In the genomic region with DNA sequence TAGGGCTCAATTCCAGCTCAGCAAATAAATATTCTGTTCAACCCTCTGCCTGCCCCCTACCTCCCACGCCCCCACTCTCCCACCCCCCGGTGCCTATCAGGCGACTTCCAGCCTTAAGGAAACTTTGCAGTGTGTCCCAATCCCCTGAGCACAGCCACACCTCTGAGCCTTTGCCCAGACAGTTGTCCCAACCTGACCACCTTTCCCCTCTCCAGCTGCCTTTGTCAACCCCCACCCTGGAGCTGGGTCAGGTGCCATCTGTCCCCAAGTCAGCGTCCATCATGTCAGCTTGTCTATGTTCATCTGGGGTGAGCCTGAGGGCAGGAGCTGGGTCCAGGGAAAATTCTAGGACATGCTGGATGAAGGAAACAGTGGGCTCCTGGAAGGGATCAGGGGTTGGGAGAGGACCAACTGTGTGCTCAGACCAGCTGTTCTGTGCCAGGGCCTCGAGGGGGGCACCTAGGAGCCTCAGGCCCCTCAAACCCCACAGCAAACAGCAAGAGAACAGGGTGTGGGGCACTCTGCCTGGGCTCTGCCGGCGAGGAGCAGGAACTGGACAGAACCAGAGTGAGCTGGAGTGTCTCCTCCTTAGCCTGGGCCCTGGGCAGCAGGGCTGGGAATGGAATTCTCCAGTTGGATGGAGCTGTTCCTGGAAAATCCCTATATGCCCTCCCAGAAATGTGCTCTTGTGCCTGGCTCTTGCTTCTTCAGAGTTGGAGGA, we compare ENCODE assay signal across 1 cellular context.
TF ChIP-seq lines count a peak whose summit lies in the region.

No MANE protein-coding gene starts in this region.

TF ChIP-seq in SK-N-SH, 30 proteins besides CTCF, POLR2A, EP300 and RAD21 (continued from another document):
- TF ChIP-seq MEF2A (IDR thresholded peaks at IDR 0.05; ENCODE audit: borderline replicate concordance, low read depth) (no peak), NRF1 (IDR thresholded peaks at IDR 0.05; ENCODE audit: low read depth, low read length) (no peak), ELF1 (IDR thresholded peaks at IDR 0.05) (no peak), RXRA (IDR thresholded peaks at IDR 0.05; ENCODE audit: borderline replicate concordance, low read depth) (no peak), POLR2AphosphoS5 (IDR thresholded peaks at IDR 0.05; ENCODE audit: low read depth, low read length) (no peak), GABPA (IDR thresholded peaks at IDR 0.05; ENCODE audit: low read depth) (no peak)
- TF ChIP-seq, protein P1, sequence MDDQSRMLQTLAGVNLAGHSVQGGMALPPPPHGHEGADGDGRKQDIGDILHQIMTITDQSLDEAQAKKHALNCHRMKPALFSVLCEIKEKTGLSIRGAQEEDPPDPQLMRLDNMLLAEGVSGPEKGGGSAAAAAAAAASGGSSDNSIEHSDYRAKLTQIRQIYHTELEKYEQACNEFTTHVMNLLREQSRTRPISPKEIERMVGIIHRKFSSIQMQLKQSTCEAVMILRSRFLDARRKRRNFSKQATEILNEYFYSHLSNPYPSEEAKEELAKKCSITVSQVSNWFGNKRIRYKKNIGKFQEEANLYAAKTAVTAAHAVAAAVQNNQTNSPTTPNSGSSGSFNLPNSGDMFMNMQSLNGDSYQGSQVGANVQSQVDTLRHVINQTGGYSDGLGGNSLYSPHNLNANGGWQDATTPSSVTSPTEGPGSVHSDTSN (IDR thresholded peaks at IDR 0.05), result no peak
- TF ChIP-seq, protein P2, sequence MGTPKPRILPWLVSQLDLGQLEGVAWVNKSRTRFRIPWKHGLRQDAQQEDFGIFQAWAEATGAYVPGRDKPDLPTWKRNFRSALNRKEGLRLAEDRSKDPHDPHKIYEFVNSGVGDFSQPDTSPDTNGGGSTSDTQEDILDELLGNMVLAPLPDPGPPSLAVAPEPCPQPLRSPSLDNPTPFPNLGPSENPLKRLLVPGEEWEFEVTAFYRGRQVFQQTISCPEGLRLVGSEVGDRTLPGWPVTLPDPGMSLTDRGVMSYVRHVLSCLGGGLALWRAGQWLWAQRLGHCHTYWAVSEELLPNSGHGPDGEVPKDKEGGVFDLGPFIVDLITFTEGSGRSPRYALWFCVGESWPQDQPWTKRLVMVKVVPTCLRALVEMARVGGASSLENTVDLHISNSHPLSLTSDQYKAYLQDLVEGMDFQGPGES (IDR thresholded peaks at IDR 0.05; ENCODE audit: low read depth, low read length), result no peak
